Comparison of ENCODE assay signal across 25 cellular contexts in the genomic region with DNA sequence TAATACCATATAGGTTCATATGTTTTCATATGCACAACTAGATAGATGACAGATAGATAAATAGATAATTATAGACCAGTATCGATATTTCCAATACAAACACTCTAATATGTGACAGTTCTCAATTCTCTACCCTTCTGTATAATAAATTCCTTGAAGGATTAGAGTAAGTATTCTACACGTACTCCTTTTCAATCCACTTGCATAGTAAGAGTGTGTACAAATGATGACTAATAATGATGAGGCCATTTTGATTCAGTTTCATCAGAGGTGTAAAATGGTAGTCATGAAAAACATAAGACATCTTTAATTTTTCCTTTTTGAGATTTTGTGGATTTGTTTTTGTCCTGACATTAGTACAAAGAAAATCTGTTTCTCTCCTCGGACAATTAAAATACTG.
"Had no signal": no experiment of that assay in that cellular context is flagged by ENCODE, and none has a peak within 500 bp of the region (broad histone marks: within the 10 kb centered on the region; RNA-seq: fewer than 3 reads in every experiment).

No MANE protein-coding gene starts in this region.

- H3K9me3 ChIP-seq: ascending aorta, MG63, Peyer's patch, SJSA1 had no signal

- H3K27me3 ChIP-seq: ascending aorta, MG63, Peyer's patch, SJSA1 had no signal

- H3K4me1 ChIP-seq: ascending aorta, Peyer's patch, SJSA1 had no signal

- H3K27ac ChIP-seq: ascending aorta, Peyer's patch, SJSA1 had no signal

- DNase-seq: activated CD4-positive, alpha-beta T cell treated with anti-CD3 and anti-CD28 coated beads for 36 hours; activated CD4-positive, alpha-beta T cell treated with anti-CD3 and anti-CD28 coated beads, Interleukin-2, amount 10 ng/mL, durations not matched to agents 7 days and 5 days; activated CD4-positive, alpha-beta T cell treated with anti-CD3 and anti-CD28 coated beads, Interleukin-2, amount 50 U/mL, for 48 hours; activated CD8-positive, alpha-beta T cell treated with anti-CD3 and anti-CD28 coated beads, Interleukin-2, amount 10 ng/mL, durations not matched to agents 7 days and 5 days; activated gamma-delta T cell; activated naive CD4-positive, alpha-beta T cell treated with Interleukin-2 at 50 U/mL for 16 hours; activated naive CD8-positive, alpha-beta T cell treated with anti-CD3 and anti-CD28 coated beads, Interleukin-2, amount 10 ng/mL, durations not matched to agents 7 days and 5 days; activated T-cell treated with anti-CD3 and anti-CD28 coated beads, Interleukin-2, amount 50 U/mL, for 24 hours; amygdala; Kasumi-1; MG63; NCI-H1048; NCI-H1436; NCI-H1694; NCI-H1930; NCI-H2081 treated with DMSO at 0.1 percent for 48 hours; NCI-H345; NCI-H69; NK-92 treated with Interleukin-12 subunit alpha and Interleukin-12 subunit beta, amount 100 ng/mL, for 24 hours; PC-3; Peyer's patch; RPMI8226; SHP77 treated with DMSO at 0.1 percent for 48 hours had no signal

- ATAC-seq: activated CD4-positive, alpha-beta T cell treated with anti-CD3 and anti-CD28 coated beads for 36 hours; activated CD8-positive, alpha-beta T cell treated with anti-CD3 and anti-CD28 coated beads, Interleukin-2, amount 10 ng/mL, durations not matched to agents 7 days and 5 days; PC-3 had no signal

- H3K4me3 ChIP-seq: ascending aorta, MG63, Peyer's patch, SJSA1 had no signal

- H3K36me3 ChIP-seq: ascending aorta, MG63, Peyer's patch, SJSA1 had no signal
